In the genomic region with DNA sequence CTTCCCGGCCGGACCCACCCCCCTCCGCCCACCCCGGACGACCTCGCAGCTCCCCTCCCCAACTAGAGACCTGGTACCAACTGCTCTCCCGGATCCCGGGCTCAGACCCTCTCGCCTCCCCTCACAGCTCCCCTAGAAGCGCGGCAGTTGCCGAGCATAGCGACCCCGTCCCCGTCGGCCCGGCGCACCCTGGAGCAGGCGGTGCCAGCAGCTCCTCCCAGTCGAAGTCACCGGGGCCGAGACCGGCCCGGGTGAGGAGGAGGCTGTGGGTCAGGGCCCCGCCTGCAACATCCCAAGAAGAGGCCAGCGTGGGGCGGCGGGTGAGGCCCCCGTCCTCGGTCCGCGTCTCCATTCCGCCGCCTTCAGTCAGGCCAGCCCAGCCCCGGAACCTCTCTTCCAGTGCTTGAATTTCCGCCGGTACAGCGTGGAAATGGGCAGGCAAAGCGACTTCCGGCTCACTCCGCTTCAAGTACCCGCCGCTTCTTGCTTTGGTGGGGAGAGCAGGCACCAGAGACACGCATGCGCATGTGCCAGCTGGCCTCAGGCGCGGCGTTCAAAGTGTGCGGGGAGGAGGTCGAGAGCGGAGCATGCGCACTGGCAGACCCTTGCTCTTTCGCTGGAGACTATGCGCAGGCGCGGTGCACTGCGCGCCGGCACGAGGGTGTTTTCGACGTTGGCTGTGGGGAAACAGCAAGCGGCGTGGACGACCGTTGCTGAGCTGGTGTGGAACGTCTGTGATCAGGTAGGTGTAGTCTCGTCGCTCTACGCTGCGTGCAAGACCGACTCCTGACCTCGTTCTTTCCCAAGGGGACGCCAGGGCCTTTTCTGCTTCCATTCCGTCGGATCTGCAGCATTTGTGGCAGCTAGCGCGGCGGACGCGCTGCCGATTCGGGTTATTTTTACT, we compare ENCODE assay signal across 8 cellular contexts. TPM values are rescaled to one million over a fixed set of nuclear protein-coding genes. Genes with fewer than 3 reads are reported as not detected.
A peak's percentile ranks its signal among the peaks of the same experiment; 100 is the strongest.
DNase-seq lines count a peak whose midpoint lies in the region; ATAC-seq and TF ChIP-seq lines count a peak whose summit lies in the region.

C10orf88 (minus strand) TSS at position 401 of the 904 bp plus-strand sequence; CDS start at position 352, 49 bp downstream.

- peaks cover 7% of the 10 kb centered on the region for H3K9me3 ChIP-seq in adipocyte (ENCODE audit: control insufficient read depth, low read length)
- H3K9me3 ChIP-seq in trophoblast cell (ENCODE audit: insufficient read depth, low read depth, low read length) = peaks cover 6% of the 10 kb centered on the region

- intact Hi-C loops in cardiac septum (cut with DNase I) = loop anchor here (1.0 kb wide), 1 partner anchor 54 kb away; the partner anchor contains the start of gene IKZF5

- peaks cover 14% of the 10 kb centered on the region for H3K36me3 Mint-ChIP-seq in type B pancreatic cell

- ATAC-seq in HG02763 (IDR thresholded peaks at IDR 0.05; ENCODE audit: unreplicated experiment) = peak; percentile 96

- peaks cover 10% of the 10 kb centered on the region for H3K36me3 ChIP-seq in adipocyte (ENCODE audit: control insufficient read depth, insufficient read depth, low read length, severe bottlenecking)
- no peaks in the 10 kb centered on the region for H3K36me3 ChIP-seq in trophoblast cell (ENCODE audit: control insufficient read depth in 1 of 2, insufficient read depth in 2 of 2, low read length in 2 of 2)

- no CpG with 5 or more reads among the region's 83 CpGs for WGBS in trophoblast cell (ENCODE audit: extremely low coverage, insufficient coverage, insufficient read length)

- H3K9me3 Mint-ChIP-seq in type B pancreatic cell = no peaks in the 10 kb centered on the region

- H3K27me3 ChIP-seq in adipocyte (replicated peaks; ENCODE audit: control insufficient read depth, insufficient read depth, low read length) = no peaks in the 10 kb centered on the region
- no peaks in the 10 kb centered on the region for H3K27me3 ChIP-seq in trophoblast cell (ENCODE audit: insufficient read depth, low read length)

- no peak for TF ChIP-seq CTCF in GM12865 (IDR thresholded peaks at IDR 0.05; ENCODE audit: insufficient read depth, low read depth, low read length, missing control alignments)
- TF ChIP-seq CTCF in type B pancreatic cell (conservative IDR thresholded peaks at IDR 0.05) = no peak

- H3K18ac ChIP-seq in trophoblast cell (ENCODE audit: low read length) = peak within 1 kb of the TSS; percentile 40

- H3K27me3 Mint-ChIP-seq in type B pancreatic cell = peaks cover 27% of the 10 kb centered on the region

- DNase-seq in GM12865 (ENCODE audit: low read depth) = peak; percentile 100
- DNase-seq in NCI-H1417 treated with DMSO at 0.1 percent for 48 hours (lab: John Stamatoyannopoulos, UW) = peak; percentile 86
- peak; percentile 98 for DNase-seq in SW480 (ENCODE audit: low spot score)
- peak; percentile 99 for DNase-seq in adipocyte (ENCODE audit: low read depth)
- DNase-seq in cardiac septum (ENCODE audit: low spot score) = peak; percentile 97
- DNase-seq in trophoblast cell = peak; percentile 98 to 99
- peak; percentile 98 for DNase-seq in type B pancreatic cell (ENCODE audit: extremely low spot score, unreplicated experiment)

- H2BK12ac ChIP-seq in trophoblast cell (ENCODE audit: low read length) = no peak within 1 kb of the TSS

- H3K4me1 ChIP-seq in adipocyte (ENCODE audit: control insufficient read depth, insufficient read depth, low read length) (peaks cover 12% of the 10 kb centered on the region), trophoblast cell (ENCODE audit: control insufficient read depth in 1 of 2, insufficient read depth in 2 of 2, low read length in 2 of 2) (peaks cover 3% of the 10 kb centered on the region in 2 experiments)

- peak within 1 kb of the TSS; percentile 63 for H3K14ac ChIP-seq in trophoblast cell (ENCODE audit: low read length)

- peak within 1 kb of the TSS; percentile 97 for H3K4me3 Mint-ChIP-seq in type B pancreatic cell

- no peak within 1 kb of the TSS for H2BK5ac ChIP-seq in trophoblast cell (ENCODE audit: low read depth, low read length, poor library complexity)

- peak within 1 kb of the TSS; percentile 67 for H2BK120ac ChIP-seq in trophoblast cell (ENCODE audit: insufficient read depth, low read length, poor library complexity)

- peak within 1 kb of the TSS; percentile 41 for H3K27ac ChIP-seq in trophoblast cell (ENCODE audit: low read depth, low read length)

- peak within 1 kb of the TSS; percentile 92 for H3K9ac ChIP-seq in adipocyte (ENCODE audit: low read length)
- peak within 1 kb of the TSS; percentile 77 for H3K9ac ChIP-seq in trophoblast cell (ENCODE audit: low read length)

- peak within 1 kb of the TSS; percentile 81 for H3K4me2 ChIP-seq in trophoblast cell (ENCODE audit: low read length)

- no peak within 1 kb of the TSS for H3K23ac ChIP-seq in trophoblast cell (ENCODE audit: low read length)

- H4K12ac ChIP-seq in trophoblast cell (ENCODE audit: low read depth, low read length) = peak within 1 kb of the TSS; percentile 76

- H3K4me1 Mint-ChIP-seq in type B pancreatic cell (ENCODE audit: unreplicated experiment) = peaks cover 18% of the 10 kb centered on the region

- peak within 1 kb of the TSS; percentile 84 for H4K8ac ChIP-seq in trophoblast cell (ENCODE audit: low read depth, low read length)

- peaks cover 3% of the 10 kb centered on the region for H3K79me2 ChIP-seq in trophoblast cell (ENCODE audit: control insufficient read depth, insufficient read depth, low read length, poor library complexity)

- peak within 1 kb of the TSS; percentile 83 for H2AFZ ChIP-seq in trophoblast cell (ENCODE audit: insufficient read depth, low read length, poor library complexity)

- H3K27ac Mint-ChIP-seq in type B pancreatic cell = peak within 1 kb of the TSS; percentile 92

- peak within 1 kb of the TSS; percentile 56 for H3K4ac ChIP-seq in trophoblast cell (ENCODE audit: low read depth, low read length)

- H3K79me1 ChIP-seq in trophoblast cell (ENCODE audit: low read length) = peaks cover 6% of the 10 kb centered on the region

- H4K91ac ChIP-seq in trophoblast cell (ENCODE audit: low read depth, low read length) = peak within 1 kb of the TSS; percentile 76

- H2AK5ac ChIP-seq in trophoblast cell (ENCODE audit: low read length) = no peak within 1 kb of the TSS

- peak within 1 kb of the TSS; percentile 77 for H3K4me3 ChIP-seq in GM12865 (ENCODE audit: low read depth, low read length)
- H3K4me3 ChIP-seq in adipocyte (ENCODE audit: low read length) = peak within 1 kb of the TSS; percentile 92
- peak within 1 kb of the TSS; percentile 83 for H3K4me3 ChIP-seq in trophoblast cell (ENCODE audit: low read depth, low read length)

RNA-seq across cellular contexts. Expression of gene C10orf88, which starts in this region (rescaled TPM):
- total RNA-seq in cardiac septum (6.6 TPM), type B pancreatic cell (ENCODE audit: low replicate concordance) (8.1 and 13.0 TPM in 2 replicates)
- 4.4 and 4.5 TPM in 2 replicates for polyA plus RNA-seq in trophoblast cell (2013)

Comparison
In these comparisons a context has a peak if more than half of its experiments do, and no peak if none do; other contexts are left out.
1. Peak in every context shown above with its lines: DNase-seq, ATAC-seq, H3K4me3 ChIP-seq and H3K27ac ChIP-seq.